29 cellular contexts compared by ENCODE assay signal in genomic region chrX:555589-556220, GRCh38.
"Had no signal": no experiment of that assay in that cellular context is flagged by ENCODE, and none has a peak within 500 bp of the region (broad histone marks: within the 10 kb centered on the region; RNA-seq: fewer than 3 reads in every experiment).

No MANE protein-coding gene starts in this region.

- H3K9me3 ChIP-seq: ascending aorta, gastroesophageal sphincter, neutrophil, pancreas, psoas muscle, right atrium auricular region, upper lobe of right lung had no signal

- H3K36me3 ChIP-seq: ascending aorta, brain microvascular endothelial cell, gastroesophageal sphincter, heart left ventricle, left lung, neutrophil, pancreas, right atrium auricular region, upper lobe of right lung had no signal

- DNase-seq: activated CD4-positive, alpha-beta T cell treated with anti-CD3 and anti-CD28 coated beads for 36 hours; activated CD4-positive, alpha-beta T cell treated with anti-CD3 and anti-CD28 coated beads, Interleukin-2, amount 50 U/mL, for 48 hours; activated CD4-positive, CD25-positive, alpha-beta regulatory T cell; activated CD8-positive, alpha-beta memory T cell treated with anti-CD3 and anti-CD28 coated beads for 24 hours; activated effector memory CD4-positive, alpha-beta T cell treated with anti-CD3 and anti-CD28 coated beads, Interleukin-2, amount 50 U/mL, for 16 hours; activated naive CD4-positive, alpha-beta T cell treated with anti-CD3 and anti-CD28 coated beads, Interleukin-2, amount 10 ng/mL, durations not matched to agents 7 days and 5 days; activated naive CD8-positive, alpha-beta T cell treated with anti-CD3 and anti-CD28 coated beads, Interleukin-2, amount 10 ng/mL, durations not matched to agents 7 days and 5 days; activated T-cell treated with anti-CD3 and anti-CD28 coated beads, Interleukin-2, amount 50 U/mL, for 1 hour; brain microvascular endothelial cell; cortex of kidney; effector memory CD8-positive, alpha-beta T cell; erythroblast; heart left ventricle; hypothalamus; left lung; pancreas; psoas muscle; stimulated activated CD4-positive, alpha-beta T cell treated with anti-CD3 and anti-CD28 coated beads, Interleukin-1b, Interleukin-23, amount 100 ng/mL, for 48 hours; stimulated activated CD4-positive, alpha-beta T cell treated with anti-CD3 and anti-CD28 coated beads, Interleukin-4, amount 100 ng/mL, for 4 hours; stimulated activated CD8-positive, alpha-beta memory T cell treated with anti-CD3 and anti-CD28 coated beads, Interleukin-4, amount 100 ng/mL, for 48 hours; stimulated activated naive CD8-positive, alpha-beta T cell treated with anti-CD3 and anti-CD28 coated beads, Interleukin-15, amount 100 ng/mL, for 72 hours; substantia nigra; T-helper 1 cell; upper lobe of right lung had no signal

- H3K27me3 ChIP-seq: ascending aorta, brain microvascular endothelial cell, heart left ventricle, left lung, neutrophil, pancreas, right atrium auricular region, upper lobe of right lung had no signal

- H3K4me2 ChIP-seq: smooth muscle cell had no signal

- H3K27ac ChIP-seq: ascending aorta, brain microvascular endothelial cell, gastroesophageal sphincter, heart left ventricle, left lung, neutrophil, pancreas, psoas muscle, right atrium auricular region, upper lobe of right lung had no signal

- H3K4me3 ChIP-seq: ascending aorta, gastroesophageal sphincter, heart left ventricle, left lung, pancreas, psoas muscle, right atrium auricular region, smooth muscle cell, upper lobe of right lung had no signal

- H3K4me1 ChIP-seq: ascending aorta, gastroesophageal sphincter, heart left ventricle, left lung, pancreas, psoas muscle, right atrium auricular region, upper lobe of right lung had no signal
